Comparison of ENCODE assay signal across 11 cellular contexts in genomic region chr11:114192841-114193389, GRCh38.
DNase-seq lines count a peak whose midpoint lies in the region; ATAC-seq and TF ChIP-seq lines count a peak whose summit lies in the region.
"Had no signal": no experiment of that assay in that cellular context is flagged by ENCODE, and none has a peak within 500 bp of the region (broad histone marks: within the 10 kb centered on the region; RNA-seq: fewer than 3 reads in every experiment).

No MANE protein-coding gene starts in this region.

- no peak overlapping the region for H3K4ac ChIP-seq in trophoblast cell (ENCODE audit: low read depth, low read length)

- H3K4me3 ChIP-seq in parathyroid adenoma (ENCODE audit: low read depth, low read length): no peak overlapping the region
- no peak overlapping the region for H3K4me3 ChIP-seq in trophoblast cell (ENCODE audit: low read depth, low read length)

- H2BK120ac ChIP-seq in trophoblast cell (ENCODE audit: insufficient read depth, low read length, poor library complexity): no peak overlapping the region

- H3K4me2 ChIP-seq in parathyroid adenoma (ENCODE audit: low read length) (no peak overlapping the region), trophoblast cell (ENCODE audit: low read length) (no peak overlapping the region)

- H3K79me1 ChIP-seq in trophoblast cell (ENCODE audit: low read length): no peaks in the 10 kb centered on the region

- H3K23ac ChIP-seq in trophoblast cell (ENCODE audit: low read length): no peak overlapping the region

- H3K4me1 ChIP-seq in parathyroid adenoma (peaks cover 41% of the 10 kb centered on the region), trophoblast cell (ENCODE audit: control insufficient read depth in 1 of 2, insufficient read depth in 2 of 2, low read length in 2 of 2) (peaks cover 6 to 8% of the 10 kb centered on the region in 2 experiments)

- H3K4me3 Mint-ChIP-seq in chondrocyte (ENCODE audit: unreplicated experiment): no peak overlapping the region

- no peak for ATAC-seq in HG03175 (IDR thresholded peaks at IDR 0.05; ENCODE audit: unreplicated experiment)
- no peak for ATAC-seq in HG02678 (IDR thresholded peaks at IDR 0.05; ENCODE audit: unreplicated experiment)

- H3K27ac Mint-ChIP-seq in chondrocyte (ENCODE audit: unreplicated experiment): no peak overlapping the region
- H3K27ac Mint-ChIP-seq: activated T-helper 2 cell treated with anti-CD3 and anti-CD28 coated beads, Interferon-gamma antibody, Interleukin-2, Interleukin-4, amounts not matched to agents 10 μg/mL and 5 μg/mL and 100 μg/mL, durations not matched to agents 14 hours and 24 hours and 36 hours had no signal

- no peak overlapping the region for H2AK5ac ChIP-seq in trophoblast cell (ENCODE audit: low read length)

- H4K8ac ChIP-seq in trophoblast cell (ENCODE audit: low read depth, low read length): no peak overlapping the region

- H3K18ac ChIP-seq in trophoblast cell (ENCODE audit: low read length): no peak overlapping the region

- no peaks in the 10 kb centered on the region for H3K9me3 ChIP-seq in parathyroid adenoma (ENCODE audit: control insufficient read depth, low read length)
- peaks cover 3% of the 10 kb centered on the region for H3K9me3 ChIP-seq in trophoblast cell (ENCODE audit: insufficient read depth, low read depth, low read length)

- H3K36me3 Mint-ChIP-seq in chondrocyte (ENCODE audit: low read depth): peaks cover 33% of the 10 kb centered on the region

- no peaks in the 10 kb centered on the region for H3K27me3 Mint-ChIP-seq in chondrocyte (ENCODE audit: low read depth)

- no peak overlapping the region for H3K14ac ChIP-seq in trophoblast cell (ENCODE audit: low read length)

- no peak overlapping the region for H4K91ac ChIP-seq in trophoblast cell (ENCODE audit: low read depth, low read length)

- DNase-seq in COR-L47 (lab: John Stamatoyannopoulos, UW) (peak; percentile 40), NCI-H146 (lab: John Stamatoyannopoulos, UW) (peak; percentile 72), chondrocyte (ENCODE audit: low spot score) (no peak), trophoblast cell (no peak)
- no peak for DNase-seq in activated effector memory CD4-positive, alpha-beta T cell treated with Interleukin-2 at 50 U/mL for 16 hours
- DNase-seq: Karpas-422; stimulated activated CD4-positive, alpha-beta T cell treated with anti-CD3 and anti-CD28 coated beads, Interleukin-4, amount 100 ng/mL, for 1 hour had no signal

- H3K79me2 ChIP-seq in parathyroid adenoma (peaks cover 8% of the 10 kb centered on the region), trophoblast cell (ENCODE audit: control insufficient read depth, insufficient read depth, low read length, poor library complexity) (no peaks in the 10 kb centered on the region)

- no CpG with 5 or more reads among the region's 4 CpGs for WGBS in trophoblast cell (ENCODE audit: extremely low coverage, insufficient coverage, insufficient read length)

- no peak overlapping the region for H2BK12ac ChIP-seq in trophoblast cell (ENCODE audit: low read length)

- peaks cover 28% of the 10 kb centered on the region for H3K4me1 Mint-ChIP-seq in chondrocyte (ENCODE audit: low read depth)

- H3K27ac ChIP-seq in parathyroid adenoma (peak overlapping the region; percentile 91), trophoblast cell (ENCODE audit: low read depth, low read length) (no peak overlapping the region)

- H3K36me3 ChIP-seq in parathyroid adenoma (ENCODE audit: control insufficient read depth, insufficient read depth, low read length) (no peaks in the 10 kb centered on the region), trophoblast cell (ENCODE audit: control insufficient read depth in 1 of 2, insufficient read depth in 2 of 2, low read length in 2 of 2) (no peaks in the 10 kb centered on the region)

- TF ChIP-seq CTCF in chondrocyte (IDR thresholded peaks at IDR 0.05): peak; percentile 25
- no peak for TF ChIP-seq CTCF in parathyroid adenoma (IDR thresholded peaks at IDR 0.05)

- H3K9me3 Mint-ChIP-seq in chondrocyte (ENCODE audit: low read depth): peaks cover 15% of the 10 kb centered on the region

- no peak overlapping the region for H4K12ac ChIP-seq in trophoblast cell (ENCODE audit: low read depth, low read length)

- H2AFZ ChIP-seq in parathyroid adenoma (no peak overlapping the region), trophoblast cell (ENCODE audit: insufficient read depth, low read length, poor library complexity) (no peak overlapping the region)

- no peak overlapping the region for H2BK5ac ChIP-seq in trophoblast cell (ENCODE audit: low read depth, low read length, poor library complexity)

- H3K27me3 ChIP-seq in parathyroid adenoma (ENCODE audit: control insufficient read depth, insufficient read depth, low read length) (no peaks in the 10 kb centered on the region), trophoblast cell (ENCODE audit: insufficient read depth, low read length) (no peaks in the 10 kb centered on the region)

- H3K9ac ChIP-seq in parathyroid adenoma (no peak overlapping the region), trophoblast cell (ENCODE audit: low read length) (no peak overlapping the region)

Comparison
In these comparisons a context has a peak if more than half of its experiments do, and no peak if none do; other contexts are left out.
1. DNase-seq: peak in COR-L47 (single experiment) and NCI-H146 (single experiment); none in chondrocyte (single experiment), trophoblast cell (0 of 2) and activated effector memory CD4-positive, alpha-beta T cell treated with Interleukin-2 at 50 U/mL for 16 hours (single experiment).